8 cellular contexts compared by ENCODE assay signal in the genomic region with DNA sequence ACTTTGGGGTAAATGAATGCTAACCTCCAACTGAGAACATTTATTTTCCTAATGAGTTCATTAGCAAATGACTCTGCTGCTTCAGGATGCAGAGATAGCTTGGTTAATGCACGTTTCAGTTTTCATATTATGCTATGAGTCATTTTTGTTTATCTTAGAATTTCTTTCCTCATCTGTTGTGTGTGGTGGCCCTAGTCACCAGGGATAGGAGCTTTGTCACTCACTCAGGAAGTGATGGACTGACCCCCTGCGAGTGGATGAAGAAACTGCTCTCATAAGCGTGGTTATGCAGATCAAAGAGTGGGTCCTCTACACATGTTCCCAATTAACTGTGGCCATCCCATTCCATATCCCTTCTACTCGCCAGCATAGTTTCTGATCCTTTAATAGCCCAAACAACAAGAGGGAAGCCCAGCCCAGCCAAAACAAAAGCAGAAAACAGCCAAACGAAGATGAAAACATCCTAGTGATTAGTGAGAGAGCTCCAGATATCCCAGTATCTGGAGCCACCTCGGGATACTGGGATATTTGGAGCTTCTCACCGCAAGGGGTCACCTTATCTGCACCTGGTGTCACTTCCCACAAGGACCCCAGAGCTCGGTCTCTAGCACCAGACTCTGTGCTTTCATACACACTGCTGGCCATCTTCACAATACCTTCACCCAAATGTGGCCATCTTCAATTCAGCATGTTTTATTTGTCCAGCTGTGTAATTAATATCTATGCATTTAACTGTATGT. TPM values are rescaled to one million over a fixed set of nuclear protein-coding genes. Genes with fewer than 3 reads are reported as not detected.
DNase-seq lines count a peak whose midpoint lies in the region; ATAC-seq lines count a peak whose summit lies in the region.

No MANE protein-coding gene starts in this region.

- H3K4me1 Mint-ChIP-seq in activated CD4-positive, alpha-beta T cell treated with anti-CD3 and anti-CD28 coated beads, Interleukin-2, amount 10 ng/mL, durations not matched to agents 7 days and 5 days = peaks cover 88% of the 10 kb centered on the region

- peak; percentile 58 for ATAC-seq in HG02870 (IDR thresholded peaks at IDR 0.05; ENCODE audit: unreplicated experiment)
- ATAC-seq in left cardiac atrium = peak; percentile 31 to 34
- no peak for ATAC-seq in GM19324 (IDR thresholded peaks at IDR 0.05; ENCODE audit: low FRiP score, unreplicated experiment)
- ATAC-seq in GM21528 (IDR thresholded peaks at IDR 0.05; ENCODE audit: low FRiP score, unreplicated experiment) = no peak

- H3K4me3 Mint-ChIP-seq in activated CD4-positive, alpha-beta T cell treated with anti-CD3 and anti-CD28 coated beads, Interleukin-2, amount 10 ng/mL, durations not matched to agents 7 days and 5 days = peak overlapping the region; percentile 11

- H3K27ac Mint-ChIP-seq in activated CD4-positive, alpha-beta T cell treated with anti-CD3 and anti-CD28 coated beads, Interleukin-2, amount 10 ng/mL, durations not matched to agents 7 days and 5 days = peak overlapping the region; percentile 68

- intact Hi-C loops in left cardiac atrium (cut with DNase I) = no loop called here

- DNase-seq in activated CD4-positive, alpha-beta T cell treated with anti-CD3 and anti-CD28 coated beads, Interleukin-2, amount 10 ng/mL, durations not matched to agents 7 days and 5 days = no peak
- DNase-seq in activated CD4-positive, alpha-beta T cell treated with anti-CD3 and anti-CD28 coated beads, Interleukin-2, amount 50 U/mL, for 48 hours = no peak
- peak; percentile 83 for DNase-seq in SW480 (ENCODE audit: low spot score)
- DNase-seq in left cardiac atrium = no peak
- no peak for DNase-seq in SHP77 treated with DMSO at 0.1 percent for 48 hours (lab: John Stamatoyannopoulos, UW)

- no peaks in the 10 kb centered on the region for H3K9me3 Mint-ChIP-seq in activated CD4-positive, alpha-beta T cell treated with anti-CD3 and anti-CD28 coated beads, Interleukin-2, amount 10 ng/mL, durations not matched to agents 7 days and 5 days

- H3K27me3 Mint-ChIP-seq in activated CD4-positive, alpha-beta T cell treated with anti-CD3 and anti-CD28 coated beads, Interleukin-2, amount 10 ng/mL, durations not matched to agents 7 days and 5 days = no peaks in the 10 kb centered on the region

- POLR2A ChIA-PET in activated CD4-positive, alpha-beta T cell treated with anti-CD3 and anti-CD28 coated beads, Interleukin-2, amount 10 ng/mL, durations not matched to agents 7 days and 5 days (lab: Charles Lee) = no interaction called here

- CTCF ChIA-PET in activated CD4-positive, alpha-beta T cell treated with anti-CD3 and anti-CD28 coated beads, Interleukin-2, amount 10 ng/mL, durations not matched to agents 7 days and 5 days (lab: Charles Lee) = interaction anchor here (0.7 to 1.4 kb wide), 5 partner anchors 9 to 53 kb away, joined by 3 to 4 read pairs (median 3); partner anchors contain the start of gene TC2N

- H3K36me3 Mint-ChIP-seq in activated CD4-positive, alpha-beta T cell treated with anti-CD3 and anti-CD28 coated beads, Interleukin-2, amount 10 ng/mL, durations not matched to agents 7 days and 5 days (ENCODE audit: low read depth) = peaks cover 84% of the 10 kb centered on the region

RNA-seq across cellular contexts. Expression of gene TC2N, which starts 8.6 kb away (rescaled TPM):
- total RNA-seq in activated CD4-positive, alpha-beta T cell treated with anti-CD3 and anti-CD28 coated beads, Interleukin-2, amount 10 ng/mL, durations not matched to agents 7 days and 5 days = 100 to 1,000 TPM; 196 to 216 TPM
- total RNA-seq in left cardiac atrium = 10 to 100 TPM in 1 of 2 donors, 1 to 10 TPM in 1; 9.8 to 20.8 TPM

Comparison
In these comparisons a context has a peak if more than half of its experiments do, and no peak if none do; other contexts are left out.
1. ATAC-seq: peak in HG02870 (single experiment) and left cardiac atrium (2 of 2); none in GM19324 (single experiment) and GM21528 (single experiment).
2. RNA of gene TC2N, which starts 8.6 kb away (total RNA-seq): 196 to 216 TPM in activated CD4-positive, alpha-beta T cell treated with anti-CD3 and anti-CD28 coated beads, Interleukin-2, amount 10 ng/mL, durations not matched to agents 7 days and 5 days; 9.8 to 20.8 TPM in left cardiac atrium; every median in the first group is over 4 times any median in the second.